In genomic region chr10:124221356-124222297, GRCh38 we compare ENCODE assay signal across 8 cellular contexts.
A peak's percentile ranks its signal among the peaks of the same experiment; 100 is the strongest.
DNase-seq lines count a peak whose midpoint lies in the region; ATAC-seq and TF ChIP-seq lines count a peak whose summit lies in the region.

No MANE protein-coding gene starts in this region.

- DNase-seq in ELR (ENCODE audit: low read depth) (peak; percentile 47), GM20000 (ENCODE audit: low spot score) (peak; percentile 74), fibroblast of the aortic adventitia (ENCODE audit: low read depth) (peak; percentile 4), prostate gland (ENCODE audit: low spot score) (no peak), upper lobe of right lung (no peak)
- DNase-seq in activated T-helper 2 cell treated with anti-CD3 and anti-CD28 coated beads, Interferon-gamma antibody, Interleukin-2, Interleukin-4, amounts not matched to agents 10 μg/mL and 5 μg/mL and 100 μg/mL, durations not matched to agents 14 hours and 24 hours and 36 hours (ENCODE audit: low spot score): no peak
- no peak for DNase-seq in activated CD4-positive, alpha-beta T cell treated with anti-CD3 and anti-CD28 coated beads for 48 hours

- intact Hi-C loops in prostate gland (cut with DNase I) (no loop called here), upper lobe of right lung (cut with DNase I) (no loop called here)
- intact Hi-C loops in activated T-helper 2 cell treated with anti-CD3 and anti-CD28 coated beads, Interferon-gamma antibody, Interleukin-2, Interleukin-4, amounts not matched to agents 10 μg/mL and 5 μg/mL and 100 μg/mL, durations not matched to agents 14 hours and 24 hours and 36 hours (cut with micrococcal nuclease): no loop called here

- H3K9me3 Mint-ChIP-seq in activated T-helper 2 cell treated with anti-CD3 and anti-CD28 coated beads, Interferon-gamma antibody, Interleukin-2, Interleukin-4, amounts not matched to agents 10 μg/mL and 5 μg/mL and 100 μg/mL, durations not matched to agents 14 hours and 24 hours and 36 hours: peaks cover 8% of the 10 kb centered on the region

- H3K9me3 ChIP-seq in prostate gland: no peaks in the 10 kb centered on the region
- H3K9me3 ChIP-seq in upper lobe of right lung: no peaks in the 10 kb centered on the region

- H3K27me3 ChIP-seq in prostate gland (replicated peaks; ENCODE audit: insufficient read depth) (no peaks in the 10 kb centered on the region), upper lobe of right lung (no peaks in the 10 kb centered on the region)

- H3K4me1 ChIP-seq in prostate gland (replicated peaks) (no peaks in the 10 kb centered on the region), upper lobe of right lung (no peaks in the 10 kb centered on the region)

- H3K4me3 Mint-ChIP-seq in activated T-helper 2 cell treated with anti-CD3 and anti-CD28 coated beads, Interferon-gamma antibody, Interleukin-2, Interleukin-4, amounts not matched to agents 10 μg/mL and 5 μg/mL and 100 μg/mL, durations not matched to agents 14 hours and 24 hours and 36 hours (ENCODE audit: low read depth): no peak overlapping the region

- no peak for TF ChIP-seq POLR2A in prostate gland (IDR thresholded peaks at IDR 0.05)

- H3K27me3 Mint-ChIP-seq in activated T-helper 2 cell treated with anti-CD3 and anti-CD28 coated beads, Interferon-gamma antibody, Interleukin-2, Interleukin-4, amounts not matched to agents 10 μg/mL and 5 μg/mL and 100 μg/mL, durations not matched to agents 14 hours and 24 hours and 36 hours (ENCODE audit: low read depth): peaks cover 5% of the 10 kb centered on the region

- no peaks in the 10 kb centered on the region for H3K36me3 Mint-ChIP-seq in activated T-helper 2 cell treated with anti-CD3 and anti-CD28 coated beads, Interferon-gamma antibody, Interleukin-2, Interleukin-4, amounts not matched to agents 10 μg/mL and 5 μg/mL and 100 μg/mL, durations not matched to agents 14 hours and 24 hours and 36 hours (ENCODE audit: low read depth)

- H3K36me3 ChIP-seq in prostate gland (no peaks in the 10 kb centered on the region), upper lobe of right lung (no peaks in the 10 kb centered on the region)

- H3K4me1 Mint-ChIP-seq in activated T-helper 2 cell treated with anti-CD3 and anti-CD28 coated beads, Interferon-gamma antibody, Interleukin-2, Interleukin-4, amounts not matched to agents 10 μg/mL and 5 μg/mL and 100 μg/mL, durations not matched to agents 14 hours and 24 hours and 36 hours (ENCODE audit: low read depth): peaks cover 14% of the 10 kb centered on the region

- TF ChIP-seq CTCF in GM20000 (IDR thresholded peaks at IDR 0.05; ENCODE audit: extremely low read depth, missing control alignments): no peak
- TF ChIP-seq CTCF in fibroblast of the aortic adventitia (IDR thresholded peaks at IDR 0.05; ENCODE audit: insufficient read depth, low read length): no peak
- no peak for TF ChIP-seq CTCF in prostate gland (IDR thresholded peaks at IDR 0.05)
- TF ChIP-seq CTCF in upper lobe of right lung (IDR thresholded peaks at IDR 0.05): no peak

- ATAC-seq in HG03457 (IDR thresholded peaks at IDR 0.05; ENCODE audit: unreplicated experiment): peak; percentile 59
- no peak for ATAC-seq in upper lobe of right lung

- no peak overlapping the region for H3K27ac ChIP-seq in prostate gland
- no peak overlapping the region for H3K27ac ChIP-seq in upper lobe of right lung

- 65% methylated on average over 22 of the region's 22 CpGs for WGBS in prostate gland

- H3K27ac Mint-ChIP-seq in activated T-helper 2 cell treated with anti-CD3 and anti-CD28 coated beads, Interferon-gamma antibody, Interleukin-2, Interleukin-4, amounts not matched to agents 10 μg/mL and 5 μg/mL and 100 μg/mL, durations not matched to agents 14 hours and 24 hours and 36 hours: no peak overlapping the region

- H3K4me3 ChIP-seq in fibroblast of the aortic adventitia (ENCODE audit: low read depth, low read length): no peak overlapping the region
- no peak overlapping the region for H3K4me3 ChIP-seq in prostate gland
- no peak overlapping the region for H3K4me3 ChIP-seq in upper lobe of right lung

Comparison
In these comparisons a context has a peak if more than half of its experiments do, and no peak if none do; other contexts are left out.
1. DNase-seq: peak in ELR (single experiment), GM20000 (single experiment) and fibroblast of the aortic adventitia (single experiment); none in prostate gland (single experiment), activated T-helper 2 cell treated with anti-CD3 and anti-CD28 coated beads, Interferon-gamma antibody, Interleukin-2, Interleukin-4, amounts not matched to agents 10 μg/mL and 5 μg/mL and 100 μg/mL, durations not matched to agents 14 hours and 24 hours and 36 hours (single experiment), upper lobe of right lung (single experiment) and activated CD4-positive, alpha-beta T cell treated with anti-CD3 and anti-CD28 coated beads for 48 hours (single experiment).